In genomic region chr6:29553268-29554057, GRCh38 we compare ENCODE assay signal across 8 cellular contexts. TPM values are rescaled to one million over a fixed set of nuclear protein-coding genes. Genes with fewer than 3 reads are reported as not detected.
DNase-seq lines count a peak whose midpoint lies in the region; ATAC-seq and FAIRE-seq lines count a peak whose summit lies in the region.

No MANE protein-coding gene starts in this region.

- peaks cover 17% of the 10 kb centered on the region for H3K4me1 Mint-ChIP-seq in activated naive CD8-positive, alpha-beta T cell (ENCODE audit: low read depth)

- H3K4me3 ChIP-seq in right cardiac atrium (ENCODE audit: low read length), result peak overlapping the region; percentile 39

- no peaks in the 10 kb centered on the region for H3K9me3 Mint-ChIP-seq in activated naive CD8-positive, alpha-beta T cell (ENCODE audit: low read depth)

- peak overlapping the region; percentile 86 for H3K4me3 Mint-ChIP-seq in activated naive CD8-positive, alpha-beta T cell

- peaks cover 2% of the 10 kb centered on the region for H3K36me3 Mint-ChIP-seq in activated naive CD8-positive, alpha-beta T cell

- peak overlapping the region; percentile 89 for H3K27ac Mint-ChIP-seq in activated naive CD8-positive, alpha-beta T cell

- WGBS in right cardiac atrium, result 2% methylated on average over 83 of the region's 83 CpGs

- peak; percentile 58 for FAIRE-seq in HTR-8/SVneo (lab: Jason Lieb, UNC)

- H3K9me3 ChIP-seq in right cardiac atrium (ENCODE audit: control insufficient read depth, low read length), result no peaks in the 10 kb centered on the region

- ATAC-seq in right cardiac atrium, result peak; percentile 91 to 92
- ATAC-seq in HG02588 (IDR thresholded peaks at IDR 0.05; ENCODE audit: unreplicated experiment), result no peak

- no peak overlapping the region for H3K27ac ChIP-seq in right cardiac atrium (ENCODE audit: low read length)

- intact Hi-C loops in right cardiac atrium (cut with DNase I), result no loop called here

- H3K4me1 ChIP-seq in right cardiac atrium (ENCODE audit: control insufficient read depth, insufficient read depth, low read length), result peaks cover 4% of the 10 kb centered on the region

- H3K27me3 ChIP-seq in right cardiac atrium (ENCODE audit: control insufficient read depth, insufficient read depth), result peaks cover 7% of the 10 kb centered on the region

- DNase-seq in Ammon's horn (ENCODE audit: low spot score), result peak; percentile 11
- no peak for DNase-seq in HTR-8/SVneo (ENCODE audit: insufficient read length, low spot score)
- DNase-seq in right cardiac atrium, result peak; percentile 86 to 89 (median 86)
- peak; percentile 86 for DNase-seq in retina
- no peak for DNase-seq in SHP77 treated with DMSO at 0.1 percent for 48 hours (lab: John Stamatoyannopoulos, UW)
- DNase-seq in DMS79 treated with DMSO at 0.1 percent for 48 hours (lab: John Stamatoyannopoulos, UW), result no peak

- H3K27me3 Mint-ChIP-seq in activated naive CD8-positive, alpha-beta T cell, result peaks cover 28% of the 10 kb centered on the region

RNA-seq across cellular contexts. Expression of gene UBD, which starts 6.1 kb away (rescaled TPM):
- not detected for total RNA-seq in right cardiac atrium
- 0.14 TPM for polyA plus RNA-seq in right cardiac atrium

RNA-seq across cellular contexts. Expression of gene OR2H2, which starts 31.5 kb away (rescaled TPM):
- total RNA-seq in right cardiac atrium, result not detected
- not detected for polyA plus RNA-seq in right cardiac atrium

Comparison
In these comparisons a context has a peak if more than half of its experiments do, and no peak if none do; other contexts are left out.
1. DNase-seq: peak in Ammon's horn (single experiment), right cardiac atrium (3 of 3) and retina (single experiment); none in HTR-8/SVneo (single experiment), SHP77 treated with DMSO at 0.1 percent for 48 hours (single experiment) and DMS79 treated with DMSO at 0.1 percent for 48 hours (single experiment).